In genomic region chr6:53033764-53034163, GRCh38 we compare ENCODE assay signal across 14 cellular contexts. TPM values are rescaled to one million over a fixed set of nuclear protein-coding genes. Genes with fewer than 3 reads are reported as not detected.
DNase-seq lines count a peak whose midpoint lies in the region; ATAC-seq, FAIRE-seq and TF ChIP-seq lines count a peak whose summit lies in the region.
"Had no signal": no experiment of that assay in that cellular context is flagged by ENCODE, and none has a peak within 500 bp of the region (broad histone marks: within the 10 kb centered on the region; RNA-seq: fewer than 3 reads in every experiment).

No MANE protein-coding gene starts in this region.

- no peak overlapping the region for H3K9ac ChIP-seq in astrocyte (ENCODE audit: low read length)

- no peaks in the 10 kb centered on the region for H4K20me1 ChIP-seq in astrocyte (ENCODE audit: insufficient read depth, low read length)

- peak overlapping the region; percentile 13 for H3K27ac Mint-ChIP-seq in astrocyte (ENCODE audit: unreplicated experiment)
- peak overlapping the region; percentile 37 for H3K27ac Mint-ChIP-seq in neural crest cell (ENCODE audit: unreplicated experiment)
- H3K27ac Mint-ChIP-seq: activated CD8-positive, alpha-beta T cell treated with anti-CD3 and anti-CD28 coated beads, Interleukin-2, amount 10 ng/mL, durations not matched to agents 7 days and 5 days; T-helper 1 cell treated with Interleukin-12 subunit alpha and Interleukin-12 subunit beta and Interleukin-4 antibody, amounts not matched to agents 30 μg/mL and 1 μg/mL, for 36 hours had no signal

- H3K4me1 Mint-ChIP-seq in astrocyte (ENCODE audit: low read depth, unreplicated experiment) (peaks cover 28% of the 10 kb centered on the region), neural crest cell (peaks cover 23% of the 10 kb centered on the region)

- H3K36me3 Mint-ChIP-seq in astrocyte (ENCODE audit: low read depth, unreplicated experiment) (peaks cover 10% of the 10 kb centered on the region), neural crest cell (ENCODE audit: low read depth) (peaks cover 30% of the 10 kb centered on the region)

- TF ChIP-seq CTCF in astrocyte (IDR thresholded peaks at IDR 0.05; ENCODE audit: insufficient read depth, low read depth, low read length) (no peak), fibroblast of villous mesenchyme (IDR thresholded peaks at IDR 0.05; ENCODE audit: insufficient read depth, low read depth, low read length) (no peak), neural crest cell (conservative IDR thresholded peaks at IDR 0.05) (no peak)

- peak; percentile 68 for DNase-seq in astrocyte (ENCODE audit: low read depth)
- peak; percentile 64 for DNase-seq in fibroblast of villous mesenchyme (ENCODE audit: low read depth)
- no peak for DNase-seq in neural crest cell (ENCODE audit: low read depth, low spot score)
- no peak for DNase-seq in activated CD8-positive, alpha-beta memory T cell treated with anti-CD3 and anti-CD28 coated beads for 24 hours
- DNase-seq in activated T-cell treated with anti-CD3 and anti-CD28 coated beads for 4 hours = no peak
- DNase-seq in DMS79 (lab: John Stamatoyannopoulos, UW) = no peak
- DNase-seq: activated CD8-positive, alpha-beta T cell treated with anti-CD3 and anti-CD28 coated beads, Interleukin-2, amount 10 ng/mL, durations not matched to agents 7 days and 5 days; activated naive CD4-positive, alpha-beta T cell treated with anti-CD3 and anti-CD28 coated beads, Interleukin-2, amount 50 U/mL, for 16 hours; DMS153; immature natural killer cell had no signal

- no peak overlapping the region for H3K4me2 ChIP-seq in astrocyte (ENCODE audit: low read length)

- no peaks in the 10 kb centered on the region for H3K79me2 ChIP-seq in ACC112 (ENCODE audit: control insufficient read depth, insufficient read depth, low read length, unreplicated experiment)
- no peaks in the 10 kb centered on the region for H3K79me2 ChIP-seq in astrocyte (ENCODE audit: insufficient read depth, low read length)

- no peak for ATAC-seq in GM19467 (IDR thresholded peaks at IDR 0.05; ENCODE audit: unreplicated experiment)
- ATAC-seq: activated CD8-positive, alpha-beta T cell treated with anti-CD3 and anti-CD28 coated beads, Interleukin-2, amount 10 ng/mL, durations not matched to agents 7 days and 5 days had no signal

- H3K4me1 ChIP-seq in ACC112 (ENCODE audit: control insufficient read depth, insufficient read depth, low read length, unreplicated experiment) = peaks cover 19% of the 10 kb centered on the region
- H3K4me1 ChIP-seq in astrocyte (ENCODE audit: insufficient read depth, low read length) = no peaks in the 10 kb centered on the region

- no peaks in the 10 kb centered on the region for H3K9me3 Mint-ChIP-seq in astrocyte (ENCODE audit: unreplicated experiment)
- H3K9me3 Mint-ChIP-seq in neural crest cell = no peaks in the 10 kb centered on the region
- H3K9me3 Mint-ChIP-seq: immature natural killer cell; T-helper 1 cell treated with Interleukin-12 subunit alpha and Interleukin-12 subunit beta and Interleukin-4 antibody, amounts not matched to agents 30 μg/mL and 1 μg/mL, for 36 hours had no signal

- no peak overlapping the region for H3K4me3 ChIP-seq in ACC112 (ENCODE audit: low read depth, low read length)
- H3K4me3 ChIP-seq in astrocyte (ENCODE audit: insufficient read depth, low read depth, low read length) = no peak overlapping the region
- H3K4me3 ChIP-seq in fibroblast of villous mesenchyme (ENCODE audit: low read depth, low read length) = no peak overlapping the region

- H2AFZ ChIP-seq in ACC112 (ENCODE audit: low read length, unreplicated experiment) (no peak overlapping the region), astrocyte (ENCODE audit: low read depth, low read length) (no peak overlapping the region)

- H3K27ac ChIP-seq in ACC112 (ENCODE audit: low read depth, low read length) = 0 out of 2 replicates have a peak overlapping the region, but pooled peaks have one; percentile 0
- no peak overlapping the region for H3K27ac ChIP-seq in astrocyte (ENCODE audit: low read depth, low read length)

- no peaks in the 10 kb centered on the region for H3K9me3 ChIP-seq in astrocyte (ENCODE audit: insufficient read depth, low read depth, low read length)

- peaks cover 5% of the 10 kb centered on the region; the same call in 1 of the 2 replicates for H3K36me3 ChIP-seq in ACC112 (ENCODE audit: insufficient read depth, low read length)
- peaks cover 20% of the 10 kb centered on the region for H3K36me3 ChIP-seq in astrocyte (ENCODE audit: insufficient read depth, low read length)

- H3K27me3 Mint-ChIP-seq in astrocyte (ENCODE audit: low read depth, unreplicated experiment) = no peaks in the 10 kb centered on the region
- H3K27me3 Mint-ChIP-seq in neural crest cell (ENCODE audit: low read depth) = no peaks in the 10 kb centered on the region

- no peak overlapping the region for H3K4me3 Mint-ChIP-seq in astrocyte (ENCODE audit: unreplicated experiment)
- H3K4me3 Mint-ChIP-seq in neural crest cell = no peak overlapping the region
- H3K4me3 Mint-ChIP-seq: activated CD8-positive, alpha-beta T cell treated with anti-CD3 and anti-CD28 coated beads, Interleukin-2, amount 10 ng/mL, durations not matched to agents 7 days and 5 days; immature natural killer cell; T-helper 1 cell treated with Interleukin-12 subunit alpha and Interleukin-12 subunit beta and Interleukin-4 antibody, amounts not matched to agents 30 μg/mL and 1 μg/mL, for 36 hours had no signal

- H3K27me3 ChIP-seq in ACC112 (ENCODE audit: insufficient read depth, low read length) = no peaks in the 10 kb centered on the region
- H3K27me3 ChIP-seq in astrocyte (ENCODE audit: insufficient read depth, low read length) = no peaks in the 10 kb centered on the region

- no peak for FAIRE-seq in astrocyte (lab: Jason Lieb, UNC)
- FAIRE-seq: endometrium had no signal

RNA-seq across cellular contexts. Expression of gene CILK1, which starts 27.9 kb away (rescaled TPM):
- total RNA-seq in astrocyte (15.6 and 17.4 TPM in 2 replicates), fibroblast of villous mesenchyme (10.3 and 12.5 TPM in 2 replicates), neural crest cell (15.7 and 16.1 TPM in 2 replicates)

RNA-seq across cellular contexts. Expression of gene FBXO9, which starts 31.4 kb away (rescaled TPM):
- total RNA-seq in astrocyte (72.6 and 80.2 TPM in 2 replicates), fibroblast of villous mesenchyme (47.0 and 55.3 TPM in 2 replicates), neural crest cell (48.3 and 62.4 TPM in 2 replicates)

RNA-seq across cellular contexts. Expression of gene GSTA4, which starts 38.7 kb away (rescaled TPM):
- total RNA-seq in astrocyte (10.9 and 12.0 TPM in 2 replicates), fibroblast of villous mesenchyme (22.5 and 25.9 TPM in 2 replicates), neural crest cell (69.1 and 70.7 TPM in 2 replicates)

Comparison
In these comparisons a context has a peak if more than half of its experiments do, and no peak if none do; other contexts are left out.
1. DNase-seq: peak in astrocyte (single experiment) and fibroblast of villous mesenchyme (single experiment); none in neural crest cell (single experiment), activated CD8-positive, alpha-beta memory T cell treated with anti-CD3 and anti-CD28 coated beads for 24 hours (single experiment), activated T-cell treated with anti-CD3 and anti-CD28 coated beads for 4 hours (single experiment) and DMS79 (single experiment).